ENCODE assay signal across 20 cellular contexts in genomic region chr6:9978480-9978879, GRCh38.
"Had no signal": no experiment of that assay in that cellular context is flagged by ENCODE, and none has a peak within 500 bp of the region (broad histone marks: within the 10 kb centered on the region; RNA-seq: fewer than 3 reads in every experiment).

No MANE protein-coding gene starts in this region.

- H3K27me3 ChIP-seq: gastrocnemius medialis, suprapubic skin, thyroid gland had no signal

- H3K27ac Mint-ChIP-seq: effector memory CD8-positive, alpha-beta T cell; naive thymus-derived CD8-positive, alpha-beta T cell; stimulated activated effector memory CD8-positive, alpha-beta T cell treated with anti-CD3 and anti-CD28 coated beads, Interleukin-12 subunit alpha, Interleukin-12 subunit beta, amount 100 ng/mL, for 72 hours; type B pancreatic cell had no signal

- FAIRE-seq: islet of Langerhans, small intestine, urothelium cell line had no signal

- H3K36me3 ChIP-seq: gastrocnemius medialis, heart right ventricle, suprapubic skin, thyroid gland had no signal

- H3K4me3 Mint-ChIP-seq: effector memory CD8-positive, alpha-beta T cell; naive thymus-derived CD8-positive, alpha-beta T cell; neural crest cell; stimulated activated effector memory CD8-positive, alpha-beta T cell treated with anti-CD3 and anti-CD28 coated beads, Interleukin-12 subunit alpha, Interleukin-12 subunit beta, amount 100 ng/mL, for 72 hours; type B pancreatic cell had no signal

- ATAC-seq: effector memory CD8-positive, alpha-beta T cell; gastrocnemius medialis; heart right ventricle; left lobe of liver; mucosa of descending colon; naive thymus-derived CD8-positive, alpha-beta T cell; stimulated activated effector memory CD8-positive, alpha-beta T cell treated with anti-CD3 and anti-CD28 coated beads, Interleukin-12 subunit alpha, Interleukin-12 subunit beta, amount 100 ng/mL, for 72 hours; stimulated activated naive CD8-positive, alpha-beta T cell treated with anti-CD3 and anti-CD28 coated beads, Interleukin-15, Interleukin-2, amounts not matched to agents 100 U/mL and 50 U/mL, for 24 hours had no signal

- H3K9me3 ChIP-seq: gastrocnemius medialis, heart right ventricle, mucosa of descending colon, suprapubic skin, thyroid gland had no signal

- H3K27me3 Mint-ChIP-seq: effector memory CD8-positive, alpha-beta T cell; type B pancreatic cell had no signal

- H3K4me1 Mint-ChIP-seq: naive thymus-derived CD8-positive, alpha-beta T cell; neural crest cell; stimulated activated effector memory CD8-positive, alpha-beta T cell treated with anti-CD3 and anti-CD28 coated beads, Interleukin-12 subunit alpha, Interleukin-12 subunit beta, amount 100 ng/mL, for 72 hours had no signal

- H3K36me3 Mint-ChIP-seq: naive thymus-derived CD8-positive, alpha-beta T cell; stimulated activated effector memory CD8-positive, alpha-beta T cell treated with anti-CD3 and anti-CD28 coated beads, Interleukin-12 subunit alpha, Interleukin-12 subunit beta, amount 100 ng/mL, for 72 hours; type B pancreatic cell had no signal

- DNase-seq: effector memory CD8-positive, alpha-beta T cell; gastrocnemius medialis; heart right ventricle; hypothalamus; mucosa of descending colon; naive thymus-derived CD8-positive, alpha-beta T cell; posterior cingulate gyrus; small intestine; stimulated activated CD4-positive, alpha-beta T cell treated with anti-CD3 and anti-CD28 coated beads, Interleukin-12 subunit alpha, Interleukin-12 subunit beta, amount 100 ng/mL, for 4 hours; stimulated activated CD4-positive, alpha-beta T cell treated with anti-CD3 and anti-CD28 coated beads, Interleukin-4, amount 100 ng/mL, for 1 hour; stimulated activated CD8-positive, alpha-beta memory T cell treated with anti-CD3 and anti-CD28 coated beads, Interleukin-4, amount 100 ng/mL, for 48 hours; stimulated activated naive CD8-positive, alpha-beta T cell treated with anti-CD3 and anti-CD28 coated beads, Interleukin-15, Interleukin-2, amounts not matched to agents 100 U/mL and 50 U/mL, for 24 hours; thyroid gland had no signal

- H3K4me3 ChIP-seq: gastrocnemius medialis, heart right ventricle, mucosa of descending colon, suprapubic skin, thyroid gland had no signal

- H3K4me1 ChIP-seq: gastrocnemius medialis, heart right ventricle, thyroid gland had no signal

- H3K9me3 Mint-ChIP-seq: type B pancreatic cell had no signal

- H3K27ac ChIP-seq: gastrocnemius medialis, heart right ventricle, suprapubic skin, thyroid gland had no signal
